In genomic region chr4:155526452-155527169, GRCh38 we compare ENCODE assay signal across 14 cellular contexts.
DNase-seq lines count a peak whose midpoint lies in the region; ATAC-seq and TF ChIP-seq lines count a peak whose summit lies in the region.
"Had no signal": no experiment of that assay in that cellular context is flagged by ENCODE, and none has a peak within 500 bp of the region (broad histone marks: within the 10 kb centered on the region; RNA-seq: fewer than 3 reads in every experiment).

No MANE protein-coding gene starts in this region.

- TF ChIP-seq EP300 in suprapubic skin (IDR thresholded peaks at IDR 0.05): no peak

- H3K4me3 ChIP-seq in lung: no peak overlapping the region
- no peak overlapping the region for H3K4me3 ChIP-seq in suprapubic skin
- no peak overlapping the region for H3K4me3 ChIP-seq in SJCRH30

- intact Hi-C loops in CD14-positive monocyte (cut with micrococcal nuclease): no loop called here

- TF ChIP-seq CTCF in lung (IDR thresholded peaks at IDR 0.05; ENCODE audit: control extremely low read depth, extremely low read depth) (no peak), suprapubic skin (IDR thresholded peaks at IDR 0.05) (no peak), CD14-positive monocyte (IDR thresholded peaks at IDR 0.05) (no peak), WTC11 (IDR thresholded peaks at IDR 0.05) (no peak)

- H3K9me3 ChIP-seq in lung (ENCODE audit: control insufficient read depth in 2 of 2, insufficient read depth in 1 of 2, low read length in 1 of 2): no peaks in the 10 kb centered on the region
- no peaks in the 10 kb centered on the region for H3K9me3 ChIP-seq in suprapubic skin
- no peaks in the 10 kb centered on the region for H3K9me3 ChIP-seq in SJCRH30 (replicated peaks)

- H3K27me3 ChIP-seq in lung (ENCODE audit: control insufficient read depth, insufficient read depth) (no peaks in the 10 kb centered on the region), suprapubic skin (no peaks in the 10 kb centered on the region), SJCRH30 (no peaks in the 10 kb centered on the region)

- POLR2A ChIA-PET in WTC11 (lab: Charles Lee): no interaction called here

- H3K27me3 Mint-ChIP-seq in CD14-positive monocyte (ENCODE audit: low read depth in 3 of 3) (peaks cover 0 to 1% (median 0%) of the 10 kb centered on the region in 3 donors), WTC11 (ENCODE audit: low read depth) (no peaks in the 10 kb centered on the region)

- H3K36me3 Mint-ChIP-seq in CD14-positive monocyte (no peaks in the 10 kb centered on the region), WTC11 (no peaks in the 10 kb centered on the region)
- H3K36me3 Mint-ChIP-seq: CD8-positive, alpha-beta T cell had no signal

- peak; percentile 70 for ATAC-seq in lung (ENCODE audit: insufficient read depth, low FRiP score)
- ATAC-seq in WTC11: no peak
- ATAC-seq: CD8-positive, alpha-beta T cell; stimulated activated naive CD8-positive, alpha-beta T cell treated with anti-CD3 and anti-CD28 coated beads, Interleukin-15, Interleukin-2, amounts not matched to agents 100 U/mL and 50 U/mL, for 24 hours had no signal

- H3K36me3 ChIP-seq in lung (ENCODE audit: control insufficient read depth in 2 of 2, insufficient read depth in 2 of 2, low read length in 2 of 2) (no peaks in the 10 kb centered on the region), suprapubic skin (no peaks in the 10 kb centered on the region), SJCRH30 (no peaks in the 10 kb centered on the region)

- no peak overlapping the region for H3K27ac Mint-ChIP-seq in CD14-positive monocyte
- H3K27ac Mint-ChIP-seq in WTC11: no peak overlapping the region
- H3K27ac Mint-ChIP-seq: CD8-positive, alpha-beta T cell had no signal

- peaks cover 4 to 13% (median 9%) of the 10 kb centered on the region in 7 donors for H3K9me3 Mint-ChIP-seq in CD14-positive monocyte
- H3K9me3 Mint-ChIP-seq in WTC11: peaks cover 9% of the 10 kb centered on the region

- CTCF ChIA-PET in WTC11 (lab: Charles Lee): no interaction called here

- H3K4me1 Mint-ChIP-seq in CD14-positive monocyte: no peaks in the 10 kb centered on the region
- H3K4me1 Mint-ChIP-seq in WTC11: no peaks in the 10 kb centered on the region

- H3K4me3 Mint-ChIP-seq in CD14-positive monocyte (no peak overlapping the region), WTC11 (no peak overlapping the region)
- H3K4me3 Mint-ChIP-seq: CD8-positive, alpha-beta T cell had no signal

- WGBS in lung, 2 donors: 39 to 40% methylated on average over 8 of the region's 8 CpGs
- 38% methylated on average over 8 of the region's 8 CpGs for WGBS in suprapubic skin

- DNase-seq in RPMI7951 (ENCODE audit: low read depth) (peak; percentile 18), fibroblast of gingiva (ENCODE audit: low read depth) (peak; percentile 88), lung (ENCODE audit: low spot score) (no peak), suprapubic skin (ENCODE audit: low spot score in 2 of 2) (no peak), NCI-H526 treated with DMSO at 0.1 percent for 48 hours (lab: John Stamatoyannopoulos, UW) (no peak), CD14-positive monocyte (ENCODE audit: low spot score) (no peak), SJCRH30 (no peak), WTC11 (ENCODE audit: low spot score) (no peak)
- DNase-seq: activated CD4-positive, alpha-beta T cell treated with anti-CD3 and anti-CD28 coated beads for 4 hours; CD8-positive, alpha-beta T cell; Kasumi-1; NCI-H2107; stimulated activated CD4-positive, alpha-beta T cell treated with anti-CD3 and anti-CD28 coated beads, Interleukin-4, amount 100 ng/mL, for 24 hours; stimulated activated naive CD8-positive, alpha-beta T cell treated with anti-CD3 and anti-CD28 coated beads, Interleukin-15, Interleukin-2, amounts not matched to agents 100 U/mL and 50 U/mL, for 24 hours had no signal

- peak overlapping the region; percentile 53 to 77 for H3K27ac ChIP-seq in lung (ENCODE audit: low read depth in 1 of 2, low read length in 1 of 2)
- H3K27ac ChIP-seq in suprapubic skin: peak overlapping the region; percentile 40
- no peak overlapping the region for H3K27ac ChIP-seq in SJCRH30

- peaks cover 1 to 10% of the 10 kb centered on the region in 2 donors for H3K4me1 ChIP-seq in lung (ENCODE audit: control insufficient read depth in 2 of 2, insufficient read depth in 2 of 2, low read length in 2 of 2)
- peaks cover 4% of the 10 kb centered on the region for H3K4me1 ChIP-seq in suprapubic skin
- no peaks in the 10 kb centered on the region for H3K4me1 ChIP-seq in SJCRH30

- TF ChIP-seq POLR2A in suprapubic skin (IDR thresholded peaks at IDR 0.05): no peak

TF ChIP-seq in WTC11, 78 proteins besides CTCF, POLR2A, EP300 and RAD21 (continues in another document):
- TF ChIP-seq ATF2 (CRISPR knock-in tag; IDR thresholded peaks at IDR 0.05; ENCODE audit: borderline replicate concordance, low read depth) (no peak), ETV6 (CRISPR knock-in tag; IDR thresholded peaks at IDR 0.05) (no peak), ZBTB21 (CRISPR knock-in tag; IDR thresholded peaks at IDR 0.05; ENCODE audit: borderline replicate concordance) (no peak), E2F4 (CRISPR knock-in tag; IDR thresholded peaks at IDR 0.05; ENCODE audit: borderline replicate concordance, low read depth) (no peak), MAX (CRISPR knock-in tag; IDR thresholded peaks at IDR 0.05) (no peak), GABPB1 (CRISPR knock-in tag; IDR thresholded peaks at IDR 0.05) (no peak), USF1 (CRISPR knock-in tag; IDR thresholded peaks at IDR 0.05) (no peak), USF2 (CRISPR knock-in tag; IDR thresholded peaks at IDR 0.05) (no peak), TCF7 (CRISPR knock-in tag; IDR thresholded peaks at IDR 0.05; ENCODE audit: low read depth) (no peak), HMGXB4 (CRISPR knock-in tag; IDR thresholded peaks at IDR 0.05) (no peak), SMAD3 (CRISPR knock-in tag; IDR thresholded peaks at IDR 0.05; ENCODE audit: borderline replicate concordance) (no peak), GRHL2 (CRISPR knock-in tag; IDR thresholded peaks at IDR 0.05; ENCODE audit: insufficient replicate concordance, severe bottlenecking) (no peak), SOX15 (CRISPR knock-in tag; IDR thresholded peaks at IDR 0.05) (no peak)

Comparison
In these comparisons a context has a peak if more than half of its experiments do, and no peak if none do; other contexts are left out.
1. DNase-seq: peak in RPMI7951 (single experiment) and fibroblast of gingiva (single experiment); none in lung (single experiment), suprapubic skin (0 of 2), NCI-H526 treated with DMSO at 0.1 percent for 48 hours (single experiment), CD14-positive monocyte (single experiment), SJCRH30 (0 of 2) and WTC11 (single experiment).